ENCODE assay signal across 8 cellular contexts in genomic region chr1:193103759-193104495, GRCh38. TPM values are rescaled to one million over a fixed set of nuclear protein-coding genes. Genes with fewer than 3 reads are reported as not detected.
DNase-seq lines count a peak whose midpoint lies in the region; ATAC-seq and TF ChIP-seq lines count a peak whose summit lies in the region.

No MANE protein-coding gene starts in this region.

- H3K36me3 Mint-ChIP-seq in endothelial cell (ENCODE audit: low read depth, unreplicated experiment) (no peaks in the 10 kb centered on the region), osteocyte (ENCODE audit: unreplicated experiment) (peaks cover 4% of the 10 kb centered on the region)

- peaks cover 5% of the 10 kb centered on the region; the same call in 1 of the 2 replicates for H4K20me1 ChIP-seq in OCI-LY3 (ENCODE audit: insufficient read depth, low read length)

- DNase-seq in endothelial cell (ENCODE audit: low spot score), result no peak
- DNase-seq in osteocyte (ENCODE audit: extremely low spot score, unreplicated experiment), result no peak
- DNase-seq in sciatic nerve (ENCODE audit: low spot score), result no peak
- DNase-seq in NCI-H1417 treated with DMSO at 0.1 percent for 48 hours (lab: John Stamatoyannopoulos, UW), result no peak
- DNase-seq in HuH-7.5 (ENCODE audit: low spot score), result no peak

- H3K79me2 ChIP-seq in OCI-LY3 (ENCODE audit: low read length), result peaks cover 15% of the 10 kb centered on the region

- H3K27ac ChIP-seq in OCI-LY3 (ENCODE audit: low read length), result no peak overlapping the region

- TF ChIP-seq CTCF in OCI-LY3 (IDR thresholded peaks at IDR 0.05; ENCODE audit: low read depth, low read length) (no peak), endothelial cell (IDR thresholded peaks at IDR 0.05; ENCODE audit: unreplicated experiment) (no peak), osteocyte (IDR thresholded peaks at IDR 0.05) (no peak)

- peak overlapping the region; percentile 94 for H3K4me3 Mint-ChIP-seq in endothelial cell (ENCODE audit: unreplicated experiment)
- H3K4me3 Mint-ChIP-seq in osteocyte (ENCODE audit: unreplicated experiment), result peak overlapping the region; percentile 90

- H3K27me3 Mint-ChIP-seq in endothelial cell (ENCODE audit: unreplicated experiment), result peaks cover 4% of the 10 kb centered on the region
- H3K27me3 Mint-ChIP-seq in osteocyte (ENCODE audit: unreplicated experiment), result no peaks in the 10 kb centered on the region

- no peaks in the 10 kb centered on the region for H3K27me3 ChIP-seq in OCI-LY3 (ENCODE audit: low read depth, low read length)

- H3K9me3 ChIP-seq in ES-I3 (ENCODE audit: control insufficient read depth, insufficient read depth, low read length) (no peaks in the 10 kb centered on the region), OCI-LY3 (ENCODE audit: insufficient read depth, low read length) (no peaks in the 10 kb centered on the region)

- peak overlapping the region; percentile 89 for H3K4me3 ChIP-seq in OCI-LY3 (ENCODE audit: low read length)

- peaks cover 8% of the 10 kb centered on the region for H3K4me1 Mint-ChIP-seq in endothelial cell (ENCODE audit: unreplicated experiment)
- H3K4me1 Mint-ChIP-seq in osteocyte (ENCODE audit: unreplicated experiment), result peaks cover 28% of the 10 kb centered on the region

- H3K36me3 ChIP-seq in ES-I3 (ENCODE audit: insufficient read depth, low read length) (no peaks in the 10 kb centered on the region; the same call in 1 of the 2 replicates), OCI-LY3 (replicated peaks; ENCODE audit: low read depth, low read length) (peaks cover 9% of the 10 kb centered on the region)

- ATAC-seq in sciatic nerve, result no peak
- no peak for ATAC-seq in GM19328 (IDR thresholded peaks at IDR 0.05; ENCODE audit: unreplicated experiment)

- H2AFZ ChIP-seq in OCI-LY3 (ENCODE audit: low read depth, low read length), result peak overlapping the region; percentile 88

- intact Hi-C loops in sciatic nerve (cut with DNase I), result loop anchor here (5.0 kb wide), 1 partner anchor 47 kb away; the partner anchor contains the start of genes RO60 and UCHL5

- H3K4me1 ChIP-seq in ES-I3 (ENCODE audit: insufficient read depth, low read length), result peaks cover 6% of the 10 kb centered on the region
- H3K4me1 ChIP-seq in OCI-LY3 (ENCODE audit: low read length), result peaks cover 11% of the 10 kb centered on the region

- H3K4me2 ChIP-seq in OCI-LY3 (ENCODE audit: low read length), result peak overlapping the region; percentile 91

- H3K27ac Mint-ChIP-seq in endothelial cell (ENCODE audit: unreplicated experiment), result peak overlapping the region; percentile 83
- H3K27ac Mint-ChIP-seq in osteocyte (ENCODE audit: unreplicated experiment), result peak overlapping the region; percentile 90

- H3K9ac ChIP-seq in ES-I3 (ENCODE audit: low read depth, low read length) (peak overlapping the region; percentile 76), OCI-LY3 (ENCODE audit: low read length) (peak overlapping the region; percentile 72)

- H3K9me3 Mint-ChIP-seq in endothelial cell (ENCODE audit: unreplicated experiment), result no peaks in the 10 kb centered on the region
- H3K9me3 Mint-ChIP-seq in osteocyte (ENCODE audit: unreplicated experiment), result no peaks in the 10 kb centered on the region

RNA-seq across cellular contexts. Expression of gene GLRX2, which starts 1.3 kb away (rescaled TPM):
- total RNA-seq in endothelial cell (ENCODE audit: unreplicated experiment) (11.0 TPM), osteocyte (22.7 and 24.3 TPM in 2 replicates), sciatic nerve (16.0 TPM)

RNA-seq across cellular contexts. Expression of gene CDC73, which starts 17.9 kb away (rescaled TPM):
- total RNA-seq in endothelial cell (ENCODE audit: unreplicated experiment), result 45.2 TPM
- total RNA-seq in osteocyte, result 69.5 and 73.3 TPM in 2 replicates
- 83.1 TPM for total RNA-seq in sciatic nerve

RNA-seq across cellular contexts. Expression of gene RO60, which starts 44.5 kb away (rescaled TPM):
- total RNA-seq in endothelial cell (ENCODE audit: unreplicated experiment), result 144 TPM
- 97.4 and 104 TPM in 2 replicates for total RNA-seq in osteocyte
- total RNA-seq in sciatic nerve, result 84.8 TPM

RNA-seq across cellular contexts. Expression of gene UCHL5, which starts 44.8 kb away (rescaled TPM):
- total RNA-seq in endothelial cell (ENCODE audit: unreplicated experiment) (24.9 TPM), osteocyte (26.7 and 34.5 TPM in 2 replicates), sciatic nerve (34.0 TPM)
